Comparison of ENCODE assay signal across 15 cellular contexts in genomic region chr1:167755568-167756145, GRCh38. TPM values are rescaled to one million over a fixed set of nuclear protein-coding genes. Genes with fewer than 3 reads are reported as not detected.
DNase-seq lines count a peak whose midpoint lies in the region; ATAC-seq and TF ChIP-seq lines count a peak whose summit lies in the region.
"Had no signal": no experiment of that assay in that cellular context is flagged by ENCODE, and none has a peak within 500 bp of the region (broad histone marks: within the 10 kb centered on the region; RNA-seq: fewer than 3 reads in every experiment).

No MANE protein-coding gene starts in this region.

- H3K27me3 Mint-ChIP-seq in glutamatergic neuron (ENCODE audit: unreplicated experiment), result peaks cover 2% of the 10 kb centered on the region
- H3K27me3 Mint-ChIP-seq in activated T-helper 2 cell treated with anti-CD3 and anti-CD28 coated beads, Interferon-gamma antibody, Interleukin-2, Interleukin-4, amounts not matched to agents 10 μg/mL and 5 μg/mL and 100 μg/mL, durations not matched to agents 14 hours and 24 hours and 36 hours (ENCODE audit: low read depth), result no peaks in the 10 kb centered on the region
- H3K27me3 Mint-ChIP-seq: IgD-negative memory B cell had no signal

- peak overlapping the region; percentile 65 for H3K27ac Mint-ChIP-seq in glutamatergic neuron (ENCODE audit: unreplicated experiment)
- H3K27ac Mint-ChIP-seq in activated T-helper 2 cell treated with anti-CD3 and anti-CD28 coated beads, Interferon-gamma antibody, Interleukin-2, Interleukin-4, amounts not matched to agents 10 μg/mL and 5 μg/mL and 100 μg/mL, durations not matched to agents 14 hours and 24 hours and 36 hours, result no peak overlapping the region
- H3K27ac Mint-ChIP-seq: CD4-positive, CD25-positive, alpha-beta regulatory T cell; IgD-negative memory B cell had no signal

- H3K4me3 ChIP-seq in BLaER1 (no peak overlapping the region), Loucy (ENCODE audit: low read length, poor library complexity, severe bottlenecking) (no peak overlapping the region), SJCRH30 (no peak overlapping the region)

- H3K4me1 ChIP-seq in BLaER1, result peaks cover 83% of the 10 kb centered on the region
- peaks cover 84% of the 10 kb centered on the region for H3K4me1 ChIP-seq in Loucy (ENCODE audit: insufficient read depth, low read length, poor library complexity, severe bottlenecking)
- no peaks in the 10 kb centered on the region for H3K4me1 ChIP-seq in SJCRH30

- H3K9me2 ChIP-seq in Loucy (replicated peaks; ENCODE audit: low read depth, low read length), result no peaks in the 10 kb centered on the region

- H4K20me1 ChIP-seq in BLaER1 (no peaks in the 10 kb centered on the region), Loucy (ENCODE audit: insufficient read depth, low read length, poor library complexity, severe bottlenecking) (no peaks in the 10 kb centered on the region)

- H3K9ac ChIP-seq in BLaER1 (no peak overlapping the region; the same call in 1 of the 2 replicates), Loucy (ENCODE audit: low read depth, low read length, poor library complexity, severe bottlenecking) (peak overlapping the region; percentile 22)

- no peaks in the 10 kb centered on the region for H3K27me3 ChIP-seq in BLaER1
- no peaks in the 10 kb centered on the region for H3K27me3 ChIP-seq in Loucy (ENCODE audit: insufficient read depth, low read length, poor library complexity, severe bottlenecking)
- no peaks in the 10 kb centered on the region for H3K27me3 ChIP-seq in SJCRH30

- H3K4me1 Mint-ChIP-seq in glutamatergic neuron (ENCODE audit: low read depth, unreplicated experiment), result peaks cover 41% of the 10 kb centered on the region
- peaks cover 20% of the 10 kb centered on the region for H3K4me1 Mint-ChIP-seq in activated T-helper 2 cell treated with anti-CD3 and anti-CD28 coated beads, Interferon-gamma antibody, Interleukin-2, Interleukin-4, amounts not matched to agents 10 μg/mL and 5 μg/mL and 100 μg/mL, durations not matched to agents 14 hours and 24 hours and 36 hours (ENCODE audit: low read depth)

- peak overlapping the region; percentile 71 for H3K27ac ChIP-seq in BLaER1
- H3K27ac ChIP-seq in SJCRH30, result no peak overlapping the region

- H3K4me2 ChIP-seq in BLaER1 (peak overlapping the region; percentile 72), Loucy (ENCODE audit: low read depth, low read length, poor library complexity, severe bottlenecking) (peak overlapping the region; percentile 5)

- H3K9me3 ChIP-seq in BLaER1 (peaks cover 9% of the 10 kb centered on the region), Loucy (ENCODE audit: insufficient read depth, low read depth, low read length) (no peaks in the 10 kb centered on the region), SJCRH30 (replicated peaks) (no peaks in the 10 kb centered on the region)

- peaks cover under 1% of the 10 kb centered on the region for H3K9me3 Mint-ChIP-seq in glutamatergic neuron (ENCODE audit: unreplicated experiment)
- H3K9me3 Mint-ChIP-seq in activated T-helper 2 cell treated with anti-CD3 and anti-CD28 coated beads, Interferon-gamma antibody, Interleukin-2, Interleukin-4, amounts not matched to agents 10 μg/mL and 5 μg/mL and 100 μg/mL, durations not matched to agents 14 hours and 24 hours and 36 hours, result no peaks in the 10 kb centered on the region
- H3K9me3 Mint-ChIP-seq: IgD-negative memory B cell had no signal

- peaks cover 8% of the 10 kb centered on the region for H3K36me3 ChIP-seq in BLaER1
- no peaks in the 10 kb centered on the region; the same call in 1 of the 2 replicates for H3K36me3 ChIP-seq in Loucy (ENCODE audit: insufficient read depth, low read length)
- H3K36me3 ChIP-seq in SJCRH30, result no peaks in the 10 kb centered on the region

- H3F3A ChIP-seq in Loucy (ENCODE audit: low read depth), result peaks cover 17% of the 10 kb centered on the region

- intact Hi-C loops in activated T-helper 2 cell treated with anti-CD3 and anti-CD28 coated beads, Interferon-gamma antibody, Interleukin-2, Interleukin-4, amounts not matched to agents 10 μg/mL and 5 μg/mL and 100 μg/mL, durations not matched to agents 14 hours and 24 hours and 36 hours (cut with micrococcal nuclease), result no loop called here

- H3K79me2 ChIP-seq in Loucy (ENCODE audit: insufficient read depth, low read length), result peaks cover 87% of the 10 kb centered on the region

- H3K36me3 Mint-ChIP-seq in glutamatergic neuron (ENCODE audit: unreplicated experiment), result no peaks in the 10 kb centered on the region
- H3K36me3 Mint-ChIP-seq in activated T-helper 2 cell treated with anti-CD3 and anti-CD28 coated beads, Interferon-gamma antibody, Interleukin-2, Interleukin-4, amounts not matched to agents 10 μg/mL and 5 μg/mL and 100 μg/mL, durations not matched to agents 14 hours and 24 hours and 36 hours (ENCODE audit: low read depth), result no peaks in the 10 kb centered on the region
- H3K36me3 Mint-ChIP-seq: CD4-positive, CD25-positive, alpha-beta regulatory T cell had no signal

- no peak for ATAC-seq in GM21381 (IDR thresholded peaks at IDR 0.05; ENCODE audit: unreplicated experiment)

- H3K4me3 Mint-ChIP-seq in glutamatergic neuron (ENCODE audit: unreplicated experiment), result peak overlapping the region; percentile 12
- no peak overlapping the region for H3K4me3 Mint-ChIP-seq in activated T-helper 2 cell treated with anti-CD3 and anti-CD28 coated beads, Interferon-gamma antibody, Interleukin-2, Interleukin-4, amounts not matched to agents 10 μg/mL and 5 μg/mL and 100 μg/mL, durations not matched to agents 14 hours and 24 hours and 36 hours (ENCODE audit: low read depth)
- H3K4me3 Mint-ChIP-seq: CD4-positive, CD25-positive, alpha-beta regulatory T cell had no signal

- peak; percentile 42 for DNase-seq in glutamatergic neuron
- DNase-seq in pons (ENCODE audit: low spot score), result peak; percentile 38
- DNase-seq in activated T-helper 2 cell treated with anti-CD3 and anti-CD28 coated beads, Interferon-gamma antibody, Interleukin-2, Interleukin-4, amounts not matched to agents 10 μg/mL and 5 μg/mL and 100 μg/mL, durations not matched to agents 14 hours and 24 hours and 36 hours (ENCODE audit: low spot score), result no peak
- no peak for DNase-seq in SJCRH30
- DNase-seq in SW480 (ENCODE audit: low spot score), result no peak
- DNase-seq: CD4-positive, CD25-positive, alpha-beta regulatory T cell; H7; NCI-H2107; NCI-H345; NCI-H526 treated with DMSO at 0.1 percent for 48 hours; OCI-M1 had no signal

- TF ChIP-seq CTCF in Loucy (conservative IDR thresholded peaks at IDR 0.05; ENCODE audit: low read length) (no peak), glutamatergic neuron (IDR thresholded peaks at IDR 0.05; ENCODE audit: partially characterized antibody, unreplicated experiment) (no peak)

- H2AFZ ChIP-seq in Loucy (ENCODE audit: low read length), result no peak overlapping the region

RNA-seq across cellular contexts. Expression of gene MPZL1, which starts 33.9 kb away (rescaled TPM):
- 149 TPM for total RNA-seq in glutamatergic neuron (ENCODE audit: unreplicated experiment)
- 36.7 and 40.5 TPM in 2 replicates for total RNA-seq in activated T-helper 2 cell treated with anti-CD3 and anti-CD28 coated beads, Interferon-gamma antibody, Interleukin-2, Interleukin-4, amounts not matched to agents 10 μg/mL and 5 μg/mL and 100 μg/mL, durations not matched to agents 14 hours and 24 hours and 36 hours
- 57.9 and 63.0 TPM in 2 replicates for total RNA-seq in SJCRH30 (2014; rRNA removed; shearing (Covaris generic))

Comparison
In these comparisons a context has a peak if more than half of its experiments do, and no peak if none do; other contexts are left out.
1. DNase-seq: peak in glutamatergic neuron (single experiment) and pons (single experiment); none in activated T-helper 2 cell treated with anti-CD3 and anti-CD28 coated beads, Interferon-gamma antibody, Interleukin-2, Interleukin-4, amounts not matched to agents 10 μg/mL and 5 μg/mL and 100 μg/mL, durations not matched to agents 14 hours and 24 hours and 36 hours (single experiment), SJCRH30 (0 of 2) and SW480 (single experiment).